Comparison of ENCODE assay signal across 8 cellular contexts in the genomic region with DNA sequence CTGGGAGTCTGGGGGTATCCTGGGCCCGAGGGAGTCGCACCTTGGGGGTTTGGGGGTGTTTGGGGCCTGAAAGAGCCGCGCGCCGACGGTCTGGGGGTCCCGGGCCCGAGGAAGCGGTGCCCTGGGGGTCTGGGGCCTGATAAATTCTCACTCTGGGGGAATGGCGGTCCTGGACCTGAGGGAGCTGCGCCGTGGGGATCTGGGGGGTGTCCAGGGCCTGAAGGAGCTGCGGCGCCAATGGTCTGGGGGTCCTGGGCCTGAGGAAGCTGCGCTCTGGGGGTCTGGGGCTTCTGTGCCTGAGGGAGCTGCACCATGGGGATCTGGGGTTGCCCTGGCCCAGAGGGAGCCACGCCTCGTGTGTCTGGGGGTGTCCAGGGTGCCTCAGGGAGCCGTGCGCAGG. TPM values are rescaled to one million over a fixed set of nuclear protein-coding genes. Genes with fewer than 3 reads are reported as not detected.
DNase-seq lines count a peak whose midpoint lies in the region; ATAC-seq and TF ChIP-seq lines count a peak whose summit lies in the region.

No MANE protein-coding gene starts in this region.

- POLR2A ChIA-PET in T-cell (lab: Charles Lee): no interaction called here

- H3K27ac ChIP-seq in sigmoid colon: peak overlapping the region in 3 of 4 donors; percentile 83 to 95 (median 84)

- ATAC-seq in T-cell (replicated peaks in 1 of 4) (no peak), GM21390 (IDR thresholded peaks at IDR 0.05; ENCODE audit: unreplicated experiment) (no peak)

- no peak for TF ChIP-seq POLR2A in sigmoid colon (IDR thresholded peaks at IDR 0.05)

- no peaks in the 10 kb centered on the region for H3K9me3 ChIP-seq in sigmoid colon

- peaks cover 6 to 31% (median 14%) of the 10 kb centered on the region in 4 donors for H3K36me3 ChIP-seq in sigmoid colon

- H3K27ac Mint-ChIP-seq in T-cell: no peak overlapping the region

- H3K27me3 Mint-ChIP-seq in T-cell: no peaks in the 10 kb centered on the region

- H3K27me3 ChIP-seq in sigmoid colon: no peaks in the 10 kb centered on the region

- H3K36me3 Mint-ChIP-seq in T-cell: peaks cover 12% of the 10 kb centered on the region

- no peak for DNase-seq in GM12864 (ENCODE audit: low read depth)
- DNase-seq in T-cell: no peak
- no peak for DNase-seq in fibroblast of villous mesenchyme (ENCODE audit: low read depth)
- no peak for DNase-seq in sigmoid colon
- no peak for DNase-seq in effector CD4-positive, alpha-beta T cell
- DNase-seq in activated CD4-positive, CD25-positive, alpha-beta regulatory T cell treated with anti-CD3 and anti-CD28 coated beads, Interleukin-2, amount 50 U/mL, for 72 hours: no peak
- DNase-seq in GOT3 (lab: John Stamatoyannopoulos, UW): no peak

- H3K4me3 ChIP-seq in GM12864 (ENCODE audit: low read depth, low read length): peak overlapping the region; percentile 88
- H3K4me3 ChIP-seq in fibroblast of villous mesenchyme (ENCODE audit: low read depth, low read length): peak overlapping the region; percentile 91
- peak overlapping the region; percentile 88 to 100 (median 96) for H3K4me3 ChIP-seq in sigmoid colon

- H3K4me1 Mint-ChIP-seq in T-cell: peaks cover 23 to 25% (median 24%) of the 10 kb centered on the region in 3 donors

- intact Hi-C loops in sigmoid colon (cut with DNase I): loop anchor here (5.0 kb wide), 1 partner anchor 506 kb away; no protein-coding TSS in a partner anchor

- H3K9me3 Mint-ChIP-seq in T-cell: no peaks in the 10 kb centered on the region

- no peak for TF ChIP-seq EP300 in sigmoid colon (IDR thresholded peaks at IDR 0.05)

- peak overlapping the region in 2 of 3 donors; percentile 73 to 76 for H3K4me3 Mint-ChIP-seq in T-cell

- TF ChIP-seq CTCF in GM12864 (IDR thresholded peaks at IDR 0.05; ENCODE audit: low read depth, low read length, missing control alignments) (no peak), fibroblast of villous mesenchyme (IDR thresholded peaks at IDR 0.05; ENCODE audit: insufficient read depth, low read depth, low read length) (no peak), sigmoid colon (IDR thresholded peaks at IDR 0.05) (no peak)

- 18 to 22% methylated on average over 20 of the region's 20 CpGs for WGBS in sigmoid colon, 2 donors

- H3K4me1 ChIP-seq in sigmoid colon: peaks cover 0 to 33% (median 27%) of the 10 kb centered on the region in 4 donors

- CTCF ChIA-PET in T-cell (lab: Charles Lee): interaction anchor here in 1 of 2 donors (0.6 kb wide), 1 partner anchor 18 kb away, joined by 3 read pairs; no protein-coding TSS in a partner anchor

RNA-seq across cellular contexts. Expression of gene HDGFL2, which starts 0.9 kb away (rescaled TPM):
- total RNA-seq in T-cell (10 to 100 TPM; 24.9 to 41.8 (median 39.4) TPM), fibroblast of villous mesenchyme (60.9 and 62.2 TPM in 2 replicates), sigmoid colon (10 to 100 TPM; 31.0 to 45.5 (median 40.4) TPM)
- 10 to 100 TPM; 19.8 to 78.2 (median 22.2) TPM for polyA plus RNA-seq in sigmoid colon

RNA-seq across cellular contexts. Expression of gene UBXN6, which starts 15.4 kb away (rescaled TPM):
- total RNA-seq in T-cell (10 to 100 TPM; 49.7 to 86.4 (median 76.5) TPM), fibroblast of villous mesenchyme (104 and 117 TPM in 2 replicates), sigmoid colon (100 to 1,000 TPM in 1 of 4 donors, 10 to 100 TPM in 3; 47.1 to 103 (median 62.7) TPM)
- polyA plus RNA-seq in sigmoid colon: 100 to 1,000 TPM in 2 of 3 donors, 10 to 100 TPM in 1; 96.3 to 160 (median 114) TPM

RNA-seq across cellular contexts. Expression of gene PLIN4, which starts 45.3 kb away (rescaled TPM):
- total RNA-seq in T-cell (under 1 TPM in 3 of 5 donors, not detected in 2; 0.06 to 0.16 (median 0.15) TPM), fibroblast of villous mesenchyme (0.32 and 0.43 TPM in 2 replicates), sigmoid colon (10 to 100 TPM; 41.3 to 71.7 (median 55.9) TPM)
- 10 to 100 TPM in 1 of 3 donors, 1 to 10 TPM in 1, under 1 TPM in 1; 0.69 to 22.3 (median 1.8) TPM for polyA plus RNA-seq in sigmoid colon

Comparison
In these comparisons a context has a peak if more than half of its experiments do, and no peak if none do; other contexts are left out.
1. RNA of gene PLIN4, which starts 45.3 kb away (total RNA-seq): 41.3 to 71.7 TPM in sigmoid colon; 0.32 to 0.43 TPM in fibroblast of villous mesenchyme and 0.06 to 0.16 TPM in T-cell; every median in the first group is over 10 times any median in the second.
2. Peak in every context shown above with its lines, with median percentiles within 50 percentile points of each other: H3K4me3 ChIP-seq.